Comparison of ENCODE assay signal across 15 cellular contexts in the genomic region with DNA sequence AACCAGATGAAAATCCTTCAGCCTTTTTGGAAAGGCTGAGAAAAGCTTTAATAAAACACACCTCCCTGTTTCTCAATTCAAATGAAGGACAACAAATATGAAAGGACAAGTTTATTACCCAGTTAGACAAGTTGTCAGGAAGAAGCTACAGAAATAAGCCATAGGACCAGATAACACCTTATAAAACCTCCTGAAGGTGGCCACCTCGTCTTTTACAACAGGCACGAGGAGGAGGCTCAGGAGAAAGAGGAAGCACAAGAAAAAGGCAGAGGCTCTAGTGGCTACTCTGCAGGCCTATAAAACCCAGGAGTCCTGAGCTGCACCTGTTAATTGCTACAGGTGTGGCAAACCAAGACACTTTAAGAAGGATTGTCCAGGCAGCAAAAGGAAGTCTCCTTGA.
"Had no signal": no experiment of that assay in that cellular context is flagged by ENCODE, and none has a peak within 500 bp of the region (broad histone marks: within the 10 kb centered on the region; RNA-seq: fewer than 3 reads in every experiment).

No MANE protein-coding gene starts in this region.

- H3K4me1 Mint-ChIP-seq: activated B cell treated with CpG ODN at 0.5 μM for 24 hours; activated CD4-positive, alpha-beta T cell treated with anti-CD3 and anti-CD28 coated beads, Interleukin-2, amount 10 ng/mL, durations not matched to agents 24 days and 14 days; neural progenitor cell; stimulated activated naive CD8-positive, alpha-beta T cell treated with anti-CD3 and anti-CD28 coated beads, Interleukin-15, amount 100 ng/mL, for 72 hours had no signal

- H3K27me3 ChIP-seq: esophagus squamous epithelium, neural progenitor cell, ovary, testis had no signal

- H3K9me3 ChIP-seq: ovary, testis had no signal

- H3K4me3 Mint-ChIP-seq: activated B cell treated with CpG ODN at 0.5 μM for 24 hours; activated CD4-positive, alpha-beta T cell treated with anti-CD3 and anti-CD28 coated beads, Interleukin-2, amount 10 ng/mL, durations not matched to agents 24 days and 14 days; neural progenitor cell; stimulated activated naive CD8-positive, alpha-beta T cell treated with anti-CD3 and anti-CD28 coated beads, Interleukin-15, amount 100 ng/mL, for 72 hours had no signal

- H3K36me3 ChIP-seq: esophagus squamous epithelium, neural progenitor cell, ovary had no signal

- H3K27me3 Mint-ChIP-seq: activated B cell treated with CpG ODN at 0.5 μM for 24 hours; activated CD4-positive, alpha-beta T cell treated with anti-CD3 and anti-CD28 coated beads, Interleukin-2, amount 10 ng/mL, durations not matched to agents 24 days and 14 days; stimulated activated naive CD8-positive, alpha-beta T cell treated with anti-CD3 and anti-CD28 coated beads, Interleukin-15, amount 100 ng/mL, for 72 hours had no signal

- H3K27ac ChIP-seq: esophagus squamous epithelium, neural progenitor cell, ovary, testis had no signal

- ATAC-seq: left cardiac atrium; stimulated activated naive CD8-positive, alpha-beta T cell treated with anti-CD3 and anti-CD28 coated beads, Interleukin-15, amount 100 ng/mL, for 72 hours had no signal

- H3K4me3 ChIP-seq: esophagus squamous epithelium, lung, neural progenitor cell, ovary, testis had no signal

- H3K27ac Mint-ChIP-seq: activated B cell treated with CpG ODN at 0.5 μM for 24 hours; activated CD4-positive, alpha-beta T cell treated with anti-CD3 and anti-CD28 coated beads, Interleukin-2, amount 10 ng/mL, durations not matched to agents 24 days and 14 days; neural progenitor cell; stimulated activated naive CD8-positive, alpha-beta T cell treated with anti-CD3 and anti-CD28 coated beads, Interleukin-15, amount 100 ng/mL, for 72 hours had no signal

- DNase-seq: activated B cell treated with CpG ODN at 0.5 μM for 24 hours; activated CD4-positive, alpha-beta T cell treated with anti-CD3 and anti-CD28 coated beads, Interleukin-2, amount 10 ng/mL, durations not matched to agents 24 days and 14 days; activated CD8-positive, alpha-beta memory T cell treated with anti-CD3 and anti-CD28 coated beads for 24 hours; activated naive CD4-positive, alpha-beta T cell treated with Interleukin-2 at 50 U/mL for 16 hours; esophagus squamous epithelium; foreskin fibroblast; glutamatergic neuron; left cardiac atrium; midbrain; ovary; stimulated activated CD4-positive, alpha-beta T cell treated with anti-CD3 and anti-CD28 coated beads, Interleukin-4, amount 100 ng/mL, for 4 hours; stimulated activated naive CD8-positive, alpha-beta T cell treated with anti-CD3 and anti-CD28 coated beads, Interleukin-15, amount 100 ng/mL, for 72 hours; testis had no signal
